In genomic region chr10:35579726-35580420, GRCh38 we compare ENCODE assay signal across 19 cellular contexts. TPM values are rescaled to one million over a fixed set of nuclear protein-coding genes. Genes with fewer than 3 reads are reported as not detected.
"Had no signal": no experiment of that assay in that cellular context is flagged by ENCODE, and none has a peak within 500 bp of the region (broad histone marks: within the 10 kb centered on the region; RNA-seq: fewer than 3 reads in every experiment).

No MANE protein-coding gene starts in this region.

- H3K9me3 Mint-ChIP-seq: activated B cell treated with CpG ODN at 0.5 μM for 24 hours; activated CD4-positive, alpha-beta memory T cell treated with anti-CD3 and anti-CD28 coated beads, Interleukin-2, amount 10 ng/mL, durations not matched to agents 7 days and 5 days; activated naive CD8-positive, alpha-beta T cell treated with anti-CD3 and anti-CD28 coated beads, Interleukin-2, amount 10 ng/mL, durations not matched to agents 7 days and 5 days; activated T-helper 2 cell treated with anti-CD3 and anti-CD28 coated beads, Interferon-gamma antibody, Interleukin-2, Interleukin-4, amounts not matched to agents 10 μg/mL and 5 μg/mL and 100 μg/mL, durations not matched to agents 14 hours and 24 hours and 36 hours; effector memory CD8-positive, alpha-beta T cell; neural progenitor cell had no signal

- H3K27me3 Mint-ChIP-seq: activated T-cell treated with anti-CD3 and anti-CD28 coated beads, Interleukin-2, amount 50 U/mL, for 24 hours; progenitor cell of endocrine pancreas; stimulated activated naive CD8-positive, alpha-beta T cell treated with anti-CD3 and anti-CD28 coated beads, Interleukin-15, Interleukin-2, amounts not matched to agents 100 ng/mL and 50 ng/mL, for 24 hours had no signal

- DNase-seq: activated B cell treated with CpG ODN at 0.5 μM for 24 hours; activated CD4-positive, alpha-beta memory T cell treated with anti-CD3 and anti-CD28 coated beads, Interleukin-2, amount 10 ng/mL, durations not matched to agents 7 days and 5 days; activated CD4-positive, alpha-beta T cell treated with anti-CD3 and anti-CD28 coated beads for 4 hours; activated naive CD4-positive, alpha-beta T cell treated with Interleukin-2 at 50 U/mL for 16 hours; activated naive CD8-positive, alpha-beta T cell treated with anti-CD3 and anti-CD28 coated beads, Interleukin-2, amount 10 ng/mL, durations not matched to agents 7 days and 5 days; activated T-cell treated with anti-CD3 and anti-CD28 coated beads, Interleukin-2, amount 50 U/mL, for 24 hours; amygdala; effector memory CD8-positive, alpha-beta T cell; esophagus squamous epithelium; heart right ventricle; left ventricle myocardium superior; naive B cell; stimulated activated CD4-positive, alpha-beta T cell treated with anti-CD3 and anti-CD28 coated beads, Interleukin-2, amount 100 ng/mL, for 24 hours; transverse colon had no signal

- H3K4me3 Mint-ChIP-seq: activated B cell treated with CpG ODN at 0.5 μM for 24 hours; activated CD4-positive, alpha-beta memory T cell treated with anti-CD3 and anti-CD28 coated beads, Interleukin-2, amount 10 ng/mL, durations not matched to agents 7 days and 5 days; activated naive CD8-positive, alpha-beta T cell treated with anti-CD3 and anti-CD28 coated beads, Interleukin-2, amount 10 ng/mL, durations not matched to agents 7 days and 5 days; activated T-cell treated with anti-CD3 and anti-CD28 coated beads, Interleukin-2, amount 50 U/mL, for 24 hours; effector memory CD8-positive, alpha-beta T cell; naive B cell; neural progenitor cell; stimulated activated naive CD8-positive, alpha-beta T cell treated with anti-CD3 and anti-CD28 coated beads, Interleukin-15, Interleukin-2, amounts not matched to agents 100 ng/mL and 50 ng/mL, for 24 hours had no signal

- H3K27ac Mint-ChIP-seq: activated B cell treated with CpG ODN at 0.5 μM for 24 hours; activated CD4-positive, alpha-beta memory T cell treated with anti-CD3 and anti-CD28 coated beads, Interleukin-2, amount 10 ng/mL, durations not matched to agents 7 days and 5 days; activated naive CD8-positive, alpha-beta T cell treated with anti-CD3 and anti-CD28 coated beads, Interleukin-2, amount 10 ng/mL, durations not matched to agents 7 days and 5 days; activated T-cell treated with anti-CD3 and anti-CD28 coated beads, Interleukin-2, amount 50 U/mL, for 24 hours; activated T-helper 2 cell treated with anti-CD3 and anti-CD28 coated beads, Interferon-gamma antibody, Interleukin-2, Interleukin-4, amounts not matched to agents 10 μg/mL and 5 μg/mL and 100 μg/mL, durations not matched to agents 14 hours and 24 hours and 36 hours; effector memory CD8-positive, alpha-beta T cell; neural progenitor cell; progenitor cell of endocrine pancreas; stimulated activated naive CD8-positive, alpha-beta T cell treated with anti-CD3 and anti-CD28 coated beads, Interleukin-15, Interleukin-2, amounts not matched to agents 100 ng/mL and 50 ng/mL, for 24 hours had no signal

- H3K4me1 Mint-ChIP-seq: activated B cell treated with CpG ODN at 0.5 μM for 24 hours; activated naive CD8-positive, alpha-beta T cell treated with anti-CD3 and anti-CD28 coated beads, Interleukin-2, amount 10 ng/mL, durations not matched to agents 7 days and 5 days; neural progenitor cell had no signal

- ATAC-seq: effector memory CD8-positive, alpha-beta T cell; heart right ventricle; left ventricle myocardium superior had no signal

RNA-seq across cellular contexts. Expression of gene GJD4, which starts 25.3 kb away (rescaled TPM):
- polyA plus RNA-seq: cardiac muscle cell had no signal
